10 cellular contexts compared by ENCODE assay signal in the genomic region with DNA sequence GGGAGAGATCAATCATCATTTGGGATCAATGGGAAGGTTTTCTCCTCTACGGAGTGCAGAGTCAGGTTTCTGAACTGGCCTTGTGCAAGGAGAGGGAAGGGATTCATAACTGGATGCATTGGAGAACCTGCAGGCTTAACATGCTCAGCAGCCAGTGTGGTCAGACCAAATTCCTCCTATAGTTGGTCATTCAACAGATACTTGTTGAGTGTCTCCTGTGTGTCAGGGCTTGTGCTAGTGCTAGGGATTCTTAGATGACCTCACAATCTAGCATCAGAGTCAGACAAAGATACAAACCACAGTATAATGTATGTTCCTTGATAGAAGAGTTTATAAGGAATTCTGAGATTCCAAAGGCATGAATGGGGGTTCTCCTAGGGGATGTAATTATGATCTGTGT. TPM values are rescaled to one million over a fixed set of nuclear protein-coding genes. Genes with fewer than 3 reads are reported as not detected.
A peak's percentile ranks its signal among the peaks of the same experiment; 100 is the strongest.
DNase-seq lines count a peak whose midpoint lies in the region; ATAC-seq and TF ChIP-seq lines count a peak whose summit lies in the region.
"Had no signal": no experiment of that assay in that cellular context is flagged by ENCODE, and none has a peak within 500 bp of the region (broad histone marks: within the 10 kb centered on the region; RNA-seq: fewer than 3 reads in every experiment).

No MANE protein-coding gene starts in this region.

- H3K4me1 ChIP-seq in aorta (ENCODE audit: control insufficient read depth in 1 of 2, insufficient read depth in 2 of 2, low read length in 2 of 2): peaks cover 21 to 32% of the 10 kb centered on the region in 2 donors

- 95 to 96% methylated on average over 1 of the region's 1 CpG for WGBS in aorta, 2 donors

- ATAC-seq in aorta (ENCODE audit: low FRiP score) (no peak), GM19455 (IDR thresholded peaks at IDR 0.05; ENCODE audit: unreplicated experiment) (no peak), GM21576 (IDR thresholded peaks at IDR 0.05; ENCODE audit: unreplicated experiment) (no peak)
- ATAC-seq: HCT116, left colon had no signal

- DNase-seq in AG20443 (ENCODE audit: low spot score) (peak; percentile 81), HPDE6-E6E7 (ENCODE audit: extremely low spot score) (peak; percentile 89), amniotic stem cell (lab: John Stamatoyannopoulos, UW) (peak; percentile 45), kidney epithelial cell (ENCODE audit: low read depth) (peak; percentile 64), aorta (no peak)
- DNase-seq in activated CD4-positive, alpha-beta T cell treated with anti-CD3 and anti-CD28 coated beads for 4 hours: no peak
- DNase-seq: left colon had no signal

- no peak for TF ChIP-seq CTCF in kidney epithelial cell (IDR thresholded peaks at IDR 0.05; ENCODE audit: insufficient read depth, low read length, poor library complexity, severe bottlenecking)

- H3K36me3 ChIP-seq in kidney epithelial cell (ENCODE audit: control insufficient read depth, insufficient read depth, low read length) (no peaks in the 10 kb centered on the region), aorta (ENCODE audit: control insufficient read depth in 1 of 2, insufficient read depth in 2 of 2, low read length in 1 of 2) (no peaks in the 10 kb centered on the region)

- H3K27me3 ChIP-seq in kidney epithelial cell (ENCODE audit: control insufficient read depth, insufficient read depth, low read length) (no peaks in the 10 kb centered on the region), aorta (ENCODE audit: control insufficient read depth in 1 of 2, insufficient read depth in 2 of 2, low read length in 1 of 2) (no peaks in the 10 kb centered on the region)

- H3K9me3 ChIP-seq in aorta (ENCODE audit: control insufficient read depth, low read length): no peaks in the 10 kb centered on the region

- no peak overlapping the region for H3K4me3 ChIP-seq in kidney epithelial cell (ENCODE audit: low read depth, low read length)
- no peak overlapping the region for H3K4me3 ChIP-seq in aorta (ENCODE audit: low read length in 2 of 2)

- no peak overlapping the region for H3K27ac ChIP-seq in aorta (ENCODE audit: low read depth in 1 of 2, low read length in 2 of 2)

- intact Hi-C loops in aorta (cut with DNase I): loop anchor here in 1 of 2 donors (5.0 kb wide), 1 partner anchor 40 kb away; no protein-coding TSS in a partner anchor

RNA-seq across cellular contexts. Expression of a gene that starts 23.9 kb away (rescaled TPM):
- total RNA-seq in kidney epithelial cell (119 and 138 TPM in 2 replicates), aorta (100 to 1,000 TPM; 114 to 134 TPM)
- 100 to 1,000 TPM; 120 to 148 TPM for polyA plus RNA-seq in aorta

Comparison
In these comparisons a context has a peak if more than half of its experiments do, and no peak if none do; other contexts are left out.
1. DNase-seq: peak in AG20443 (single experiment), HPDE6-E6E7 (single experiment), amniotic stem cell (single experiment) and kidney epithelial cell (single experiment); none in activated CD4-positive, alpha-beta T cell treated with anti-CD3 and anti-CD28 coated beads for 4 hours (0 of 2) and aorta (0 of 2).